15 cellular contexts compared by ENCODE assay signal in genomic region chr18:59273936-59274928, GRCh38. TPM values are rescaled to one million over a fixed set of nuclear protein-coding genes. Genes with fewer than 3 reads are reported as not detected.
DNase-seq lines count a peak whose midpoint lies in the region; ATAC-seq and TF ChIP-seq lines count a peak whose summit lies in the region.
"Had no signal": no experiment of that assay in that cellular context is flagged by ENCODE, and none has a peak within 500 bp of the region (broad histone marks: within the 10 kb centered on the region; RNA-seq: fewer than 3 reads in every experiment).

No MANE protein-coding gene starts in this region.

- no peaks in the 10 kb centered on the region for H3K4me1 ChIP-seq in mesodermal cell (ENCODE audit: control insufficient read depth, insufficient read depth, low read length, poor library complexity, severe bottlenecking)
- H3K4me1 ChIP-seq in testis = peaks cover 5% of the 10 kb centered on the region
- peaks cover 5% of the 10 kb centered on the region for H3K4me1 ChIP-seq in psoas muscle
- no peaks in the 10 kb centered on the region for H3K4me1 ChIP-seq in foreskin keratinocyte
- H3K4me1 ChIP-seq: upper lobe of right lung had no signal

- H3K27ac ChIP-seq in mesodermal cell (ENCODE audit: low read depth, low read length, severe bottlenecking) = no peak overlapping the region
- no peak overlapping the region for H3K27ac ChIP-seq in testis
- no peak overlapping the region for H3K27ac ChIP-seq in psoas muscle
- H3K27ac ChIP-seq in foreskin keratinocyte = no peak overlapping the region
- H3K27ac ChIP-seq: dorsolateral prefrontal cortex, neutrophil, upper lobe of right lung had no signal

- TF ChIP-seq CTCF in testis (IDR thresholded peaks at IDR 0.05) (no peak), psoas muscle (IDR thresholded peaks at IDR 0.05) (no peak), foreskin keratinocyte (conservative IDR thresholded peaks at IDR 0.05) (no peak)

- H3K4me3 ChIP-seq in mesodermal cell (ENCODE audit: extremely low read depth, insufficient read depth, low read length, poor library complexity, severe bottlenecking) = peak overlapping the region; percentile 8
- H3K4me3 ChIP-seq in testis = peak overlapping the region; percentile 18 to 27
- no peak overlapping the region for H3K4me3 ChIP-seq in psoas muscle
- H3K4me3 ChIP-seq: upper lobe of right lung had no signal

- DNase-seq in activated naive CD8-positive, alpha-beta T cell treated with anti-CD3 and anti-CD28 coated beads for 36 hours = no peak
- DNase-seq in central memory CD8-positive, alpha-beta T cell (ENCODE audit: low spot score in 2 of 2) = no peak
- DNase-seq in testis = no peak
- no peak for DNase-seq in psoas muscle
- no peak for DNase-seq in NCI-H2171 (lab: John Stamatoyannopoulos, UW)
- no peak for DNase-seq in foreskin keratinocyte
- DNase-seq: dorsolateral prefrontal cortex; NCI-H1417 treated with DMSO at 0.1 percent for 48 hours; NCI-H69; stimulated activated CD4-positive, alpha-beta T cell treated with anti-CD3 and anti-CD28 coated beads, Interleukin-12 subunit alpha, Interleukin-12 subunit beta, amount 100 ng/mL, for 4 hours; upper lobe of right lung had no signal

- H3K36me3 ChIP-seq in mesodermal cell (ENCODE audit: control insufficient read depth, insufficient read depth, low read length) (no peaks in the 10 kb centered on the region), testis (ENCODE audit: low read depth, missing control alignments) (no peaks in the 10 kb centered on the region), psoas muscle (ENCODE audit: insufficient read depth in 1 of 2, low read depth in 1 of 2) (no peaks in the 10 kb centered on the region)
- H3K36me3 ChIP-seq: neutrophil, upper lobe of right lung had no signal

- WGBS in mesodermal cell (ENCODE audit: insufficient coverage in 2 of 2), 2 experiments = 2% methylated on average over 45 to 51 of the region's 57 CpGs
- WGBS in testis, 2 donors = 5 to 6% methylated on average over 43 to 57 of the region's 57 CpGs
- 6 to 9% (median 9%) methylated on average over 57 of the region's 57 CpGs for WGBS in psoas muscle, 3 donors

- ATAC-seq in central memory CD8-positive, alpha-beta T cell (replicated peaks; ENCODE audit: extremely low read depth, poor library complexity, severe bottlenecking) = no peak
- ATAC-seq in psoas muscle (no peak), foreskin keratinocyte (no peak)

- H3K27ac Mint-ChIP-seq in activated naive CD8-positive, alpha-beta T cell = no peak overlapping the region
- no peak overlapping the region for H3K27ac Mint-ChIP-seq in activated naive CD8-positive, alpha-beta T cell treated with anti-CD3 and anti-CD28 coated beads for 36 hours
- no peak overlapping the region for H3K27ac Mint-ChIP-seq in central memory CD8-positive, alpha-beta T cell (ENCODE audit: low read depth)

- peaks cover 16% of the 10 kb centered on the region for H3K4me1 Mint-ChIP-seq in activated naive CD8-positive, alpha-beta T cell (ENCODE audit: low read depth)
- H3K4me1 Mint-ChIP-seq in activated naive CD8-positive, alpha-beta T cell treated with anti-CD3 and anti-CD28 coated beads for 36 hours = peaks cover 14% of the 10 kb centered on the region
- H3K4me1 Mint-ChIP-seq in central memory CD8-positive, alpha-beta T cell = peaks cover 11% of the 10 kb centered on the region

- H3K27me3 Mint-ChIP-seq in activated naive CD8-positive, alpha-beta T cell = peaks cover 46% of the 10 kb centered on the region
- H3K27me3 Mint-ChIP-seq in activated naive CD8-positive, alpha-beta T cell treated with anti-CD3 and anti-CD28 coated beads for 36 hours = peaks cover 84% of the 10 kb centered on the region
- peaks cover 91% of the 10 kb centered on the region for H3K27me3 Mint-ChIP-seq in central memory CD8-positive, alpha-beta T cell

- H3K27me3 ChIP-seq in testis (peaks cover 4% of the 10 kb centered on the region), psoas muscle (ENCODE audit: insufficient read depth in 3 of 3, low read length in 2 of 3) (peaks cover 0 to 96% (median 48%) of the 10 kb centered on the region in 3 donors), foreskin keratinocyte (no peaks in the 10 kb centered on the region)

- no peaks in the 10 kb centered on the region for H3K9me3 Mint-ChIP-seq in activated naive CD8-positive, alpha-beta T cell (ENCODE audit: low read depth)
- no peaks in the 10 kb centered on the region for H3K9me3 Mint-ChIP-seq in activated naive CD8-positive, alpha-beta T cell treated with anti-CD3 and anti-CD28 coated beads for 36 hours
- no peaks in the 10 kb centered on the region for H3K9me3 Mint-ChIP-seq in central memory CD8-positive, alpha-beta T cell

- TF ChIP-seq POLR2A in testis (IDR thresholded peaks at IDR 0.05) = no peak

- no peaks in the 10 kb centered on the region for H3K36me3 Mint-ChIP-seq in activated naive CD8-positive, alpha-beta T cell
- H3K36me3 Mint-ChIP-seq in activated naive CD8-positive, alpha-beta T cell treated with anti-CD3 and anti-CD28 coated beads for 36 hours = no peaks in the 10 kb centered on the region
- peaks cover 2% of the 10 kb centered on the region for H3K36me3 Mint-ChIP-seq in central memory CD8-positive, alpha-beta T cell (ENCODE audit: insufficient read depth)

- H3K9me3 ChIP-seq in mesodermal cell (ENCODE audit: control insufficient read depth, low read length) (no peaks in the 10 kb centered on the region), testis (no peaks in the 10 kb centered on the region), psoas muscle (no peaks in the 10 kb centered on the region)
- H3K9me3 ChIP-seq: neutrophil, upper lobe of right lung had no signal

- peak overlapping the region; percentile 52 for H3K4me3 Mint-ChIP-seq in activated naive CD8-positive, alpha-beta T cell
- no peak overlapping the region for H3K4me3 Mint-ChIP-seq in activated naive CD8-positive, alpha-beta T cell treated with anti-CD3 and anti-CD28 coated beads for 36 hours
- peak overlapping the region; percentile 45 for H3K4me3 Mint-ChIP-seq in central memory CD8-positive, alpha-beta T cell

- intact Hi-C loops in testis (cut with DNase I; ENCODE audit: low total_unique reads) = no loop called here
- intact Hi-C loops in psoas muscle (cut with DNase I) = no loop called here

RNA-seq across cellular contexts. Expression of gene RAX, which starts 1.0 kb away (rescaled TPM):
- not detected for total RNA-seq in activated naive CD8-positive, alpha-beta T cell treated with anti-CD3 and anti-CD28 coated beads for 36 hours
- polyA plus RNA-seq in mesodermal cell (2013, experiment 1 of 2) = not detected
- not detected for polyA plus RNA-seq in mesodermal cell (2013, experiment 2 of 2)
- total RNA-seq in testis (not detected), psoas muscle (not detected), foreskin keratinocyte (not detected in 2 replicates)
- polyA plus RNA-seq in testis (ENCODE audit: insufficient read depth, low read depth, low replicate concordance) (not detected), psoas muscle (not detected), foreskin keratinocyte (not detected in 2 replicates)
- total RNA-seq: frontal cortex, upper lobe of right lung had no signal

RNA-seq across cellular contexts. Expression of gene CPLX4, which starts 44.2 kb away (rescaled TPM):
- not detected for total RNA-seq in activated naive CD8-positive, alpha-beta T cell treated with anti-CD3 and anti-CD28 coated beads for 36 hours
- polyA plus RNA-seq in mesodermal cell (2013, experiment 1 of 2) = not detected
- not detected for polyA plus RNA-seq in mesodermal cell (2013, experiment 2 of 2)
- total RNA-seq in testis = under 1 TPM; 0.31 to 0.55 TPM
- 0.26 TPM for polyA plus RNA-seq in testis (ENCODE audit: insufficient read depth, low read depth, low replicate concordance)
- total RNA-seq in psoas muscle = not detected
- polyA plus RNA-seq in psoas muscle = not detected
- not detected in 2 replicates for total RNA-seq in foreskin keratinocyte
- polyA plus RNA-seq in foreskin keratinocyte = not detected in 2 replicates
- total RNA-seq: dorsolateral prefrontal cortex, frontal cortex, upper lobe of right lung had no signal

RNA-seq across cellular contexts. Expression of gene GRP, which starts 54.3 kb away (rescaled TPM):
- not detected for total RNA-seq in activated naive CD8-positive, alpha-beta T cell treated with anti-CD3 and anti-CD28 coated beads for 36 hours
- polyA plus RNA-seq in mesodermal cell (2013, experiment 1 of 2) = 1.4 TPM
- polyA plus RNA-seq in mesodermal cell (2013, experiment 2 of 2) = not detected
- total RNA-seq in testis (1 to 10 TPM in 1 of 2 donors, under 1 TPM in 1; 0.37 to 2.9 TPM), psoas muscle (not detected), foreskin keratinocyte (not detected in 2 replicates)
- polyA plus RNA-seq in testis (ENCODE audit: insufficient read depth, low read depth, low replicate concordance) (3.0 TPM), psoas muscle (not detected), foreskin keratinocyte (not detected in 2 replicates)
- total RNA-seq: upper lobe of right lung had no signal
